Comparison of ENCODE assay signal across 21 cellular contexts in the genomic region with DNA sequence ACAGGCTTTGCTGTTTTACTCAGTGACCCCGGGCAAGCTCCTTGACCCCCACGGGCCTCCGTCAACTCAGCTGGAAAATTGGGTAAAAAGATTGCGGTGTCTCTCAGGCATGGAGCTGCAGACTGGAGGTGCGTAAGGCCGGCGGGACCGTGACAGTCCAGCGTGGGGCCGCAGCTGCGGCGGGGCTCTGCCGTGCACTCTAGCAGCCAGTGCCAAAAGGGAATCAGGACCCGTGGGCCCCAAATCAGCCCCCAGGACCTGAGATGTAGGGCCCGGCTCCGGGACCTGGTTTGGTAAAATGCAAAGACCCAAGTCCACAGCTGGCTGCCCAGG.
"Had no signal": no experiment of that assay in that cellular context is flagged by ENCODE, and none has a peak within 500 bp of the region (broad histone marks: within the 10 kb centered on the region; RNA-seq: fewer than 3 reads in every experiment).

No MANE protein-coding gene starts in this region.

- H3K9me3 ChIP-seq: SK-N-SH had no signal

- H3K4me1 Mint-ChIP-seq: IgD-negative memory B cell had no signal

- H3K9me3 Mint-ChIP-seq: IgD-negative memory B cell had no signal

- DNase-seq: Kasumi-1, MM.1S, NCI-H1092 treated with DMSO at 0.1 percent for 48 hours, NCI-H1436, NCI-H187, NCI-H2029, NCI-H2081 treated with DMSO at 0.1 percent for 48 hours, NCI-H2171, NCI-H226, NCI-H446, NCI-H510A, NCI-H524 treated with DMSO at 0.1 percent for 48 hours, NCI-H69, NCI-H774, RPMI8226, SHP77 had no signal

- H3K27ac ChIP-seq: HL-60, KMS-11 had no signal

- H3K36me3 Mint-ChIP-seq: IgD-negative memory B cell had no signal

- H3K4me2 ChIP-seq: KMS-11, SK-N-SH had no signal

- H3K4me3 Mint-ChIP-seq: IgD-negative memory B cell had no signal

- H3K4me3 ChIP-seq: K562 had no signal

- H3K27ac Mint-ChIP-seq: IgD-negative memory B cell had no signal

- ATAC-seq: K562 had no signal
